In the genomic region with DNA sequence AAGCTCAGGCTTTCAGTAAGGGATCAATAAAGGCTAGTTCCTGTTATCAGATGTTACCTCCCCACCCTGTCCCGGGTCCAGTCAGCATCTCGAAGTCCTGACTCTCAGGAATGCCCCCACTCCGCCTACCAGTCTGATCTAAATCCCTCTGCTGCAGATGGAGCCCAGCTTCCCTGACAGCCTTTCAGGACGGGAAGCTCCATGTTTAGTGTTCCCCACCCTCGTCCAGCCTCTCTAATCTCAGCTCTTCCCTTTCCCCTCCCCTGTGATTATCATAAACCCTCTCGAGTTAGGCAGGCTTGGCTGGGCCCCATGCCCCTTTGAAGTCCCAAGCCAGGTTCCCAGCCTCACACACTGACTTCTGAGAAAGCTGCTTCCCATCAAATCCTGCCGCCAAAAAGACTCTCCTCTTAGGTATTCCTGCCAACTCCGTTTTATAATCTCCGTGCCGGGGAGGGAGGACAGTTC, we compare ENCODE assay signal across 17 cellular contexts. TPM values are rescaled to one million over a fixed set of nuclear protein-coding genes. Genes with fewer than 3 reads are reported as not detected.
DNase-seq lines count a peak whose midpoint lies in the region; ATAC-seq, FAIRE-seq and TF ChIP-seq lines count a peak whose summit lies in the region.
"Had no signal": no experiment of that assay in that cellular context is flagged by ENCODE, and none has a peak within 500 bp of the region (broad histone marks: within the 10 kb centered on the region; RNA-seq: fewer than 3 reads in every experiment).

No MANE protein-coding gene starts in this region.

- H3K36me3 Mint-ChIP-seq in osteocyte (ENCODE audit: unreplicated experiment), result no peaks in the 10 kb centered on the region
- H3K36me3 Mint-ChIP-seq: naive B cell had no signal

- peaks cover 9% of the 10 kb centered on the region for H3K4me1 Mint-ChIP-seq in osteocyte (ENCODE audit: unreplicated experiment)
- H3K4me1 Mint-ChIP-seq: activated T-helper 17 cell treated with anti-CD3 and anti-CD28 coated beads, Interleukin-2, amount 50 U/mL, for 72 hours had no signal

- H3K4me2 ChIP-seq in PC-3 (ENCODE audit: low read length), result peak overlapping the region; percentile 40; the same call in 1 of the 2 replicates
- no peak overlapping the region for H3K4me2 ChIP-seq in keratinocyte (ENCODE audit: control insufficient read depth, extremely low read depth, insufficient read depth, low read depth, low read length)

- WGBS in right cardiac atrium, result 10% methylated on average over 10 of the region's 10 CpGs

- TF ChIP-seq CTCF in right atrium auricular region (IDR thresholded peaks at IDR 0.05) (no peak), PC-3 (conservative IDR thresholded peaks at IDR 0.05; ENCODE audit: low read depth, low read length) (no peak), keratinocyte (optimal IDR thresholded peaks at IDR 0.05 in 1 of 3, IDR thresholded peaks at IDR 0.05 in 1 of 3, conservative IDR thresholded peaks at IDR 0.05 in 1 of 3; ENCODE audit: extremely low read depth in 1 of 3, insufficient read depth in 2 of 3, low read length in 3 of 3) (no peak), osteocyte (IDR thresholded peaks at IDR 0.05) (no peak)

- H3K27ac Mint-ChIP-seq in osteocyte (ENCODE audit: unreplicated experiment), result no peak overlapping the region
- H3K27ac Mint-ChIP-seq: activated CD8-positive, alpha-beta T cell treated with anti-CD3 and anti-CD28 coated beads for 36 hours; activated T-helper 17 cell treated with anti-CD3 and anti-CD28 coated beads, Interleukin-2, amount 50 U/mL, for 72 hours; naive B cell had no signal

- intact Hi-C loops in right cardiac atrium (cut with DNase I), result no loop called here
- intact Hi-C loops in PC-3 (cut with micrococcal nuclease), result no loop called here

- H3K79me2 ChIP-seq in PC-3 (ENCODE audit: low read length) (no peaks in the 10 kb centered on the region), keratinocyte (ENCODE audit: control insufficient read depth, insufficient read depth, low read length) (no peaks in the 10 kb centered on the region)

- H4K20me1 ChIP-seq in PC-3 (ENCODE audit: low read length), result no peaks in the 10 kb centered on the region
- no peaks in the 10 kb centered on the region for H4K20me1 ChIP-seq in keratinocyte (ENCODE audit: control insufficient read depth, extremely low read depth, insufficient read depth, low read length)

- DNase-seq in right cardiac atrium (no peak), right atrium auricular region (ENCODE audit: low spot score) (no peak), PC-3 (no peak), keratinocyte (ENCODE audit: low read depth, low spot score) (no peak), osteocyte (ENCODE audit: extremely low spot score, unreplicated experiment) (no peak), NOMO-1 treated with dmso at 0.1 percent for 144 hours (lab: John Stamatoyannopoulos, UW; ENCODE audit: unreplicated experiment) (no peak)
- no peak for DNase-seq in stimulated activated CD4-positive, alpha-beta T cell treated with anti-CD3 and anti-CD28 coated beads, Interleukin-2, amount 100 ng/mL, for 48 hours
- DNase-seq in central memory CD4-positive, alpha-beta T cell, result no peak
- DNase-seq: activated CD8-positive, alpha-beta T cell treated with anti-CD3 and anti-CD28 coated beads for 36 hours; amniotic stem cell; glutamatergic neuron; left lung; naive B cell; stimulated activated CD4-positive, alpha-beta T cell treated with anti-CD3 and anti-CD28 coated beads, Interleukin-4, amount 100 ng/mL, for 24 hours; thyroid gland had no signal

- POLR2A ChIA-PET in PC-3 (lab: Charles Lee; ENCODE audit: unreplicated experiment), result no interaction called here

- H3K27ac ChIP-seq in right cardiac atrium (ENCODE audit: low read length), result no peak overlapping the region
- H3K27ac ChIP-seq in right atrium auricular region, result no peak overlapping the region
- no peak overlapping the region for H3K27ac ChIP-seq in PC-3 (ENCODE audit: low read length)
- H3K27ac ChIP-seq in keratinocyte (ENCODE audit: control insufficient read depth, insufficient read depth, low read length), result no peak overlapping the region
- H3K27ac ChIP-seq: left lung, thyroid gland had no signal

- no peaks in the 10 kb centered on the region for H3K9me3 Mint-ChIP-seq in osteocyte (ENCODE audit: unreplicated experiment)
- H3K9me3 Mint-ChIP-seq: activated CD8-positive, alpha-beta T cell treated with anti-CD3 and anti-CD28 coated beads for 36 hours; activated T-helper 17 cell treated with anti-CD3 and anti-CD28 coated beads, Interleukin-2, amount 50 U/mL, for 72 hours; naive B cell had no signal

- H3K9ac ChIP-seq in PC-3 (ENCODE audit: low read length) (no peak overlapping the region), keratinocyte (ENCODE audit: control insufficient read depth, extremely low read depth, insufficient read depth, low read length) (no peak overlapping the region)

- H3K9me2 ChIP-seq in PC-3 (replicated peaks; ENCODE audit: low read length), result no peaks in the 10 kb centered on the region

- H3K4me1 ChIP-seq in right cardiac atrium (ENCODE audit: control insufficient read depth, insufficient read depth, low read length) (no peaks in the 10 kb centered on the region), right atrium auricular region (no peaks in the 10 kb centered on the region), PC-3 (ENCODE audit: insufficient read depth, low read length) (peaks cover 11% of the 10 kb centered on the region), keratinocyte (ENCODE audit: control insufficient read depth, extremely low read depth, insufficient read depth, low read length) (peaks cover 17% of the 10 kb centered on the region)
- H3K4me1 ChIP-seq: thyroid gland had no signal

- no TSS peak for BruUV-seq in PC-3 (replicated peaks; lab: Mats Ljungman, UMichigan)

- no peak overlapping the region for H3K4me3 Mint-ChIP-seq in osteocyte (ENCODE audit: unreplicated experiment)
- H3K4me3 Mint-ChIP-seq: activated CD8-positive, alpha-beta T cell treated with anti-CD3 and anti-CD28 coated beads for 36 hours; activated T-helper 17 cell treated with anti-CD3 and anti-CD28 coated beads, Interleukin-2, amount 50 U/mL, for 72 hours; naive B cell had no signal

- no peaks in the 10 kb centered on the region for H3F3A ChIP-seq in PC-3 (ENCODE audit: low read length, unreplicated experiment)

- H3K27me3 Mint-ChIP-seq in osteocyte (ENCODE audit: unreplicated experiment), result peaks cover 22% of the 10 kb centered on the region

- CTCF ChIA-PET in PC-3 (lab: Charles Lee), result interaction anchor here (0.7 kb wide), 1 partner anchor 19 kb away, joined by 3 read pairs; no protein-coding TSS in a partner anchor

- no peaks in the 10 kb centered on the region for H3K36me3 ChIP-seq in right atrium auricular region
- H3K36me3 ChIP-seq in PC-3 (ENCODE audit: low read depth, low read length), result no peaks in the 10 kb centered on the region
- no peaks in the 10 kb centered on the region for H3K36me3 ChIP-seq in keratinocyte (ENCODE audit: control insufficient read depth in 2 of 2, extremely low read depth in 1 of 2, insufficient read depth in 2 of 2, low read length in 2 of 2)
- H3K36me3 ChIP-seq: left lung, thyroid gland had no signal

- no peaks in the 10 kb centered on the region for H3K9me1 ChIP-seq in keratinocyte (ENCODE audit: control insufficient read depth, extremely low read depth, insufficient read depth, low read length)

- FAIRE-seq in keratinocyte (lab: Jason Lieb, UNC), result no peak
- FAIRE-seq: TTC549 had no signal

- ATAC-seq in right cardiac atrium, result peak; percentile 33 to 58
- ATAC-seq in PC-3, result peak; percentile 20
- ATAC-seq: activated CD8-positive, alpha-beta T cell treated with anti-CD3 and anti-CD28 coated beads for 36 hours; activated T-helper 17 cell treated with anti-CD3 and anti-CD28 coated beads, Interleukin-2, amount 50 U/mL, for 72 hours; left lung had no signal

- H2AFZ ChIP-seq in PC-3 (ENCODE audit: low read length) (0 out of 2 replicates have a peak overlapping the region, but pooled peaks have one; percentile 12), keratinocyte (ENCODE audit: control insufficient read depth, low read length) (peak overlapping the region; percentile 13)

- H3K9me3 ChIP-seq in right cardiac atrium (ENCODE audit: control insufficient read depth, low read length), result no peaks in the 10 kb centered on the region
- no peaks in the 10 kb centered on the region for H3K9me3 ChIP-seq in right atrium auricular region
- no peaks in the 10 kb centered on the region for H3K9me3 ChIP-seq in PC-3 (ENCODE audit: low read length)
- H3K9me3 ChIP-seq in keratinocyte (ENCODE audit: control insufficient read depth, low read depth, low read length), result no peaks in the 10 kb centered on the region
- H3K9me3 ChIP-seq: left lung, thyroid gland had no signal

- H3K4me3 ChIP-seq in right cardiac atrium (ENCODE audit: low read length) (no peak overlapping the region), right atrium auricular region (no peak overlapping the region), PC-3 (ENCODE audit: low read length) (no peak overlapping the region), keratinocyte (ENCODE audit: control insufficient read depth in 2 of 3, extremely low read depth in 1 of 3, insufficient read depth in 2 of 3, low read depth in 1 of 3, low read length in 3 of 3) (no peak overlapping the region)
- H3K4me3 ChIP-seq: left lung, thyroid gland had no signal

- dilution Hi-C loops in keratinocyte (cut with MboI; ENCODE audit: extremely low pct_ligation_motif_present, low sequenced_read_pairs), result no loop called here

- H3K27me3 ChIP-seq in right cardiac atrium (ENCODE audit: control insufficient read depth, insufficient read depth), result no peaks in the 10 kb centered on the region
- no peaks in the 10 kb centered on the region for H3K27me3 ChIP-seq in right atrium auricular region
- no peaks in the 10 kb centered on the region for H3K27me3 ChIP-seq in PC-3 (ENCODE audit: low read length)
- no peaks in the 10 kb centered on the region for H3K27me3 ChIP-seq in keratinocyte (ENCODE audit: control insufficient read depth, extremely low read depth, insufficient read depth, low read length)
- H3K27me3 ChIP-seq: thyroid gland had no signal

RNA-seq across cellular contexts. Expression of a gene that starts 16.6 kb away (rescaled TPM):
- 1 to 10 TPM in 1 of 4 donors, under 1 TPM in 2, not detected in 1; 0.14 to 2.1 (median 0.59) TPM for total RNA-seq in right cardiac atrium
- 0.27 TPM for polyA plus RNA-seq in right cardiac atrium
- total RNA-seq in right atrium auricular region, result 1 to 10 TPM; 3.1 to 5.0 TPM
- 143 and 147 TPM in 2 replicates for total RNA-seq in PC-3 (2014; rRNA removed)
- 20.9 to 49.7 TPM (median 33.6 TPM) in 3 replicates for polyA plus RNA-seq in keratinocyte
- 12.1 TPM for polyA plus RNA-seq in keratinocyte (2011; ENCODE audit: low read depth)
- polyA plus RNA-seq in keratinocyte (2011; cell fraction: cytosol; rRNA removed), result 20.1 and 31.5 TPM in 2 replicates
- polyA plus RNA-seq in keratinocyte (2011; cell fraction: nucleus; rRNA removed), result 31.1 and 41.0 TPM in 2 replicates
- polyA plus RNA-seq in keratinocyte (2012; ENCODE audit: low replicate concordance), result 25.3 and 57.1 TPM in 2 replicates
- polyA minus RNA-seq in keratinocyte, result 23.2 to 57.2 TPM (median 36.7 TPM) in 3 replicates
- 34.0 TPM for polyA minus RNA-seq in keratinocyte (2011; cell fraction: cytosol; rRNA and poly(A)+ RNA removed)
- 13.2 TPM in 2 replicates for polyA minus RNA-seq in keratinocyte (2011; cell fraction: nucleus; rRNA and poly(A)+ RNA removed)
- total RNA-seq in osteocyte, result 5.9 and 6.5 TPM in 2 replicates

Comparison
In these comparisons a context has a peak if more than half of its experiments do, and no peak if none do; other contexts are left out.
1. RNA of a gene that starts 16.6 kb away (total RNA-seq): 143 to 147 TPM in PC-3; 5.9 to 6.5 TPM in osteocyte, 3.1 to 5.0 TPM in right atrium auricular region and 0.14 to 2.1 TPM in right cardiac atrium; every median in the first group is over 10 times any median in the second.